In the genomic region with DNA sequence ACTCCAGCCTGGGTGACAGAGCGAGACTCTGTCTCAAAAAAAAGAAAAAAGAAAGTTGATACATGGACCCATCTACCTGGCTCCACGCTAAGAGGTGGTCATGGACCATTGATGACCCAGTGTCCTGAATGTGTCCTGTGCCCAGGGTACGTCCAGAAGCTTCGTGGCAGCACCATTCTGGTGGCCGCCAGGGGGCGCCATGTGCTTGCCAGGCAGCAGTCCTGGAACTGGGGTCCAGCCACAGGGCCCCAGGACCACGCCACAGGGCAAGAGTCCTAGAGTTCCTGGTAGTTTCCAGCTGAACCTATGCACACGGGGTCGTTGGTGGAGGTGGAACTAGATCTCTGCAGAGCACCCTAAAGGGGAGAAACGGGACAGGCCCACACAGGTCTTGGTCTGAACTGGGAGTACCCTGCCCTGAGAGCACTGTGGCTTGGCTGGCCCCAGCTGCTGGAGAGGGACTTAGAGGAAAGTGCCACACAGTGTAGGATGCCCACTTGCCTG, we compare ENCODE assay signal across 1 cellular context.
TF ChIP-seq lines count a peak whose summit lies in the region.

No MANE protein-coding gene starts in this region.

TF ChIP-seq in K562, 482 proteins besides CTCF, POLR2A, EP300 and RAD21:
- TF ChIP-seq CREM (IDR thresholded peaks at IDR 0.05; ENCODE audit: low read depth) = 0 out of 2 replicates have a peak, but pooled peaks have one; percentile 21
- peak; percentile 49; the same call in 1 of the 2 replicates for TF ChIP-seq TFAP4 (CRISPR knock-in tag; IDR thresholded peaks at IDR 0.05; ENCODE audit: borderline replicate concordance)
- TF ChIP-seq FOXJ2 (tag; IDR thresholded peaks at IDR 0.05) = no peak
- peak; percentile 47; the same call in 1 of the 2 replicates for TF ChIP-seq SMC3 (conservative IDR thresholded peaks at IDR 0.05; ENCODE audit: insufficient read depth, low read depth, low read length)
- 0 out of 4 replicates have a peak, but pooled peaks of 1 of the 2 experiments have one; percentile 22 for TF ChIP-seq TEAD1 (CRISPR knock-in tag; IDR thresholded peaks at IDR 0.05)
- TF ChIP-seq NCOA4 (IDR thresholded peaks at IDR 0.05; ENCODE audit: partially characterized antibody) = no peak
- TF ChIP-seq MAX (CRISPR knock-in tag; IDR thresholded peaks at IDR 0.05) = peak; percentile 44; the same call in 1 of the 2 replicates
- no peak for TF ChIP-seq RFX5 (IDR thresholded peaks at IDR 0.05; ENCODE audit: low read depth, low read length)
- peak; percentile 84 for TF ChIP-seq STAG1 (CRISPR knock-in tag; IDR thresholded peaks at IDR 0.05; ENCODE audit: borderline replicate concordance)
- peak; percentile 29; the same call in 1 of the 2 replicates for TF ChIP-seq CTBP1 (IDR thresholded peaks at IDR 0.05; ENCODE audit: borderline replicate concordance)
- TF ChIP-seq POLR2B (IDR thresholded peaks at IDR 0.05; ENCODE audit: low read depth, partially characterized antibody) = no peak
- TF ChIP-seq, protein P1, sequence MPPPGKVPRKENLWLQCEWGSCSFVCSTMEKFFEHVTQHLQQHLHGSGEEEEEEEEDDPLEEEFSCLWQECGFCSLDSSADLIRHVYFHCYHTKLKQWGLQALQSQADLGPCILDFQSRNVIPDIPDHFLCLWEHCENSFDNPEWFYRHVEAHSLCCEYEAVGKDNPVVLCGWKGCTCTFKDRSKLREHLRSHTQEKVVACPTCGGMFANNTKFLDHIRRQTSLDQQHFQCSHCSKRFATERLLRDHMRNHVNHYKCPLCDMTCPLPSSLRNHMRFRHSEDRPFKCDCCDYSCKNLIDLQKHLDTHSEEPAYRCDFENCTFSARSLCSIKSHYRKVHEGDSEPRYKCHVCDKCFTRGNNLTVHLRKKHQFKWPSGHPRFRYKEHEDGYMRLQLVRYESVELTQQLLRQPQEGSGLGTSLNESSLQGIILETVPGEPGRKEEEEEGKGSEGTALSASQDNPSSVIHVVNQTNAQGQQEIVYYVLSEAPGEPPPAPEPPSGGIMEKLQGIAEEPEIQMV (tag; conservative IDR thresholded peaks at IDR 0.05; ENCODE audit: low read depth) = no peak
- peak; percentile 78 for TF ChIP-seq RB1 (IDR thresholded peaks at IDR 0.05; ENCODE audit: low read depth)
